In genomic region chr12:57891639-57892228, GRCh38 we compare ENCODE assay signal across 14 cellular contexts. TPM values are rescaled to one million over a fixed set of nuclear protein-coding genes. Genes with fewer than 3 reads are reported as not detected.
DNase-seq lines count a peak whose midpoint lies in the region; ATAC-seq and TF ChIP-seq lines count a peak whose summit lies in the region.
"Had no signal": no experiment of that assay in that cellular context is flagged by ENCODE, and none has a peak within 500 bp of the region (broad histone marks: within the 10 kb centered on the region; RNA-seq: fewer than 3 reads in every experiment).

No MANE protein-coding gene starts in this region.

- no peak for TF ChIP-seq CTCF in DOHH2 (IDR thresholded peaks at IDR 0.05; ENCODE audit: low read depth, low read length, poor library complexity, severe bottlenecking)
- no peak for TF ChIP-seq CTCF in breast epithelium (IDR thresholded peaks at IDR 0.05)
- TF ChIP-seq CTCF in left lung (IDR thresholded peaks at IDR 0.05) = no peak
- TF ChIP-seq CTCF in omental fat pad (IDR thresholded peaks at IDR 0.05) = no peak
- no peak for TF ChIP-seq CTCF in GM23338 (conservative IDR thresholded peaks at IDR 0.05; ENCODE audit: low read depth in 2 of 2)

- peaks cover 39% of the 10 kb centered on the region for H3K4me1 Mint-ChIP-seq in stimulated activated memory B cell treated with anti-CD40 and anti-IgM and Interleukin-4, amounts not matched to agents 10 μg/mL and 1 μg/mL and 100 μg/mL, for 72 hours
- peaks cover 50% of the 10 kb centered on the region for H3K4me1 Mint-ChIP-seq in GM23338

- DNase-seq in breast epithelium (ENCODE audit: low spot score in 2 of 2) = no peak
- DNase-seq in left lung = no peak
- DNase-seq in T1000 (lab: John Stamatoyannopoulos, UW) = no peak
- no peak for DNase-seq in omental fat pad (ENCODE audit: low spot score)
- DNase-seq in GM23338 (ENCODE audit: low spot score) = no peak
- no peak for DNase-seq in NCI-H2081 treated with DMSO at 0.1 percent for 48 hours (lab: John Stamatoyannopoulos, UW)
- DNase-seq: activated effector memory CD4-positive, alpha-beta T cell treated with Interleukin-2 at 50 U/mL for 16 hours; effector CD4-positive, alpha-beta T cell; GDM1; stimulated activated CD4-positive, alpha-beta T cell treated with anti-CD3 and anti-CD28 coated beads, Interleukin-2, amount 100 ng/mL, for 24 hours; stimulated activated CD8-positive, alpha-beta memory T cell treated with anti-CD3 and anti-CD28 coated beads, Interleukin-4, amount 100 ng/mL, for 48 hours had no signal

- H3K79me2 ChIP-seq in DOHH2 (ENCODE audit: control insufficient read depth, low read length) = no peaks in the 10 kb centered on the region
- H3K79me2 ChIP-seq in GM23338 (replicated peaks; ENCODE audit: insufficient read depth) = no peaks in the 10 kb centered on the region

- H3K27ac ChIP-seq in DOHH2 (ENCODE audit: low read depth, low read length) (no peak overlapping the region), breast epithelium (peak overlapping the region; percentile 94 to 98), left lung (peak overlapping the region; percentile 93 to 96), GM23338 (ENCODE audit: low read depth) (no peak overlapping the region)
- H3K27ac ChIP-seq: SJSA1 had no signal

- H3K9me3 ChIP-seq in DOHH2 (ENCODE audit: control insufficient read depth, insufficient read depth, low read length) (no peaks in the 10 kb centered on the region), breast epithelium (no peaks in the 10 kb centered on the region), left lung (no peaks in the 10 kb centered on the region)
- H3K9me3 ChIP-seq: SJSA1 had no signal

- H3K4me1 ChIP-seq in DOHH2 (ENCODE audit: control insufficient read depth, low read length) = peaks cover 55% of the 10 kb centered on the region
- peaks cover 33 to 48% of the 10 kb centered on the region in 2 donors for H3K4me1 ChIP-seq in breast epithelium
- peaks cover 83 to 99% of the 10 kb centered on the region in 2 donors for H3K4me1 ChIP-seq in left lung
- peaks cover 31% of the 10 kb centered on the region for H3K4me1 ChIP-seq in GM23338 (ENCODE audit: insufficient read depth)

- no peaks in the 10 kb centered on the region for H3K9me3 Mint-ChIP-seq in stimulated activated memory B cell treated with anti-CD40 and anti-IgM and Interleukin-4, amounts not matched to agents 10 μg/mL and 1 μg/mL and 100 μg/mL, for 72 hours
- no peaks in the 10 kb centered on the region for H3K9me3 Mint-ChIP-seq in GM23338

- H3K9me2 ChIP-seq in DOHH2 (replicated peaks; ENCODE audit: control insufficient read depth, low read length) (no peaks in the 10 kb centered on the region), GM23338 (ENCODE audit: insufficient read depth) (no peaks in the 10 kb centered on the region)

- H3K4me3 Mint-ChIP-seq in stimulated activated memory B cell treated with anti-CD40 and anti-IgM and Interleukin-4, amounts not matched to agents 10 μg/mL and 1 μg/mL and 100 μg/mL, for 72 hours = no peak overlapping the region
- H3K4me3 Mint-ChIP-seq in GM23338 = no peak overlapping the region; the same call in 2 of the 3 replicates

- H3K27me3 Mint-ChIP-seq in stimulated activated memory B cell treated with anti-CD40 and anti-IgM and Interleukin-4, amounts not matched to agents 10 μg/mL and 1 μg/mL and 100 μg/mL, for 72 hours = no peaks in the 10 kb centered on the region
- H3K27me3 Mint-ChIP-seq in GM23338 (ENCODE audit: insufficient read depth, low read depth, poor library complexity) = peaks cover 18% of the 10 kb centered on the region

- peak overlapping the region; percentile 8 for H3K27ac Mint-ChIP-seq in stimulated activated memory B cell treated with anti-CD40 and anti-IgM and Interleukin-4, amounts not matched to agents 10 μg/mL and 1 μg/mL and 100 μg/mL, for 72 hours
- no peak overlapping the region for H3K27ac Mint-ChIP-seq in GM23338

- H3K27me3 ChIP-seq in DOHH2 (ENCODE audit: control insufficient read depth, low read length) = peaks cover 18% of the 10 kb centered on the region
- no peaks in the 10 kb centered on the region for H3K27me3 ChIP-seq in breast epithelium
- peaks cover 0 to 7% of the 10 kb centered on the region in 2 donors for H3K27me3 ChIP-seq in left lung
- peaks cover 10% of the 10 kb centered on the region; the same call in 1 of the 2 replicates for H3K27me3 ChIP-seq in GM23338 (ENCODE audit: insufficient read depth)
- H3K27me3 ChIP-seq: SJSA1 had no signal

- TF ChIP-seq POLR2A in breast epithelium (IDR thresholded peaks at IDR 0.05) = no peak

- no peaks in the 10 kb centered on the region for H3K36me3 ChIP-seq in DOHH2 (ENCODE audit: control insufficient read depth, low read length)
- H3K36me3 ChIP-seq in breast epithelium = no peaks in the 10 kb centered on the region
- H3K36me3 ChIP-seq in left lung = no peaks in the 10 kb centered on the region
- no peaks in the 10 kb centered on the region for H3K36me3 ChIP-seq in GM23338 (ENCODE audit: insufficient read depth)
- H3K36me3 ChIP-seq: SJSA1 had no signal

- intact Hi-C loops in breast epithelium (cut with DNase I; ENCODE audit: low total_unique reads) (no loop called here), left lung (cut with DNase I) (loop anchor here in 1 of 2 donors (10.0 kb wide), 1 partner anchor 67 kb away; no protein-coding TSS in a partner anchor)

- H3K4me2 ChIP-seq in DOHH2 (ENCODE audit: low read length) (peak overlapping the region; percentile 44), GM23338 (no peak overlapping the region)

- no peak for ATAC-seq in left lung
- ATAC-seq in stimulated activated memory B cell treated with anti-CD40 and anti-IgM and Interleukin-4, amounts not matched to agents 10 μg/mL and 1 μg/mL and 100 μg/mL, for 72 hours = no peak
- ATAC-seq in omental fat pad (ENCODE audit: low FRiP score) = no peak
- no peak for ATAC-seq in GM23338

- no peak overlapping the region for H2AFZ ChIP-seq in GM23338

- H4K20me1 ChIP-seq in DOHH2 (ENCODE audit: control insufficient read depth, insufficient read depth, low read depth, low read length) (no peaks in the 10 kb centered on the region), GM23338 (replicated peaks; ENCODE audit: insufficient read depth) (no peaks in the 10 kb centered on the region)

- no peak overlapping the region for H3K4me3 ChIP-seq in DOHH2 (ENCODE audit: low read length)
- H3K4me3 ChIP-seq in breast epithelium = no peak overlapping the region
- H3K4me3 ChIP-seq in left lung = no peak overlapping the region
- no peak overlapping the region for H3K4me3 ChIP-seq in GM23338
- H3K4me3 ChIP-seq: SJSA1 had no signal

- H3F3A ChIP-seq in DOHH2 (ENCODE audit: control insufficient read depth, insufficient read depth) = peaks cover 6% of the 10 kb centered on the region; the same call in 1 of the 2 replicates
- no peaks in the 10 kb centered on the region for H3F3A ChIP-seq in GM23338 (replicated peaks; ENCODE audit: low read depth)

- no peaks in the 10 kb centered on the region for H3K36me3 Mint-ChIP-seq in stimulated activated memory B cell treated with anti-CD40 and anti-IgM and Interleukin-4, amounts not matched to agents 10 μg/mL and 1 μg/mL and 100 μg/mL, for 72 hours
- H3K36me3 Mint-ChIP-seq in GM23338 (ENCODE audit: low read depth) = no peaks in the 10 kb centered on the region; the same call in 2 of the 3 replicates

TF ChIP-seq in GM23338, 12 proteins besides CTCF, POLR2A, EP300 and RAD21 (continues in another document):
- no peak for TF ChIP-seq NANOG (IDR thresholded peaks at IDR 0.05; ENCODE audit: borderline replicate concordance)
- no peak for TF ChIP-seq POLR2AphosphoS5 (IDR thresholded peaks at IDR 0.05; ENCODE audit: low read depth)
- no peak for TF ChIP-seq EZH2 (IDR thresholded peaks at IDR 0.05; ENCODE audit: low read depth, unreplicated experiment)
- no peak for TF ChIP-seq REST (IDR thresholded peaks at IDR 0.05; ENCODE audit: unreplicated experiment)
- no peak for TF ChIP-seq STAT1 (IDR thresholded peaks at IDR 0.05; ENCODE audit: unreplicated experiment)
- no peak for TF ChIP-seq EZH2phosphoT487 (IDR thresholded peaks at IDR 0.05; ENCODE audit: unreplicated experiment)

RNA-seq across cellular contexts. Expression of gene CTDSP2, which starts 45.2 kb away (rescaled TPM):
- 100 to 1,000 TPM; 144 to 175 (median 167) TPM for total RNA-seq in breast epithelium
- total RNA-seq in left lung = 100 to 1,000 TPM; 179 to 210 TPM
- 100 to 1,000 TPM; 106 to 179 (median 150) TPM for total RNA-seq in omental fat pad
- 66.3 and 81.9 TPM in 2 replicates for total RNA-seq in GM23338 (2014; rRNA removed; shearing (Covaris generic))
- polyA plus RNA-seq in GM23338 (2016; fragmentation: Nextera tagmentation; extraction: Ambion mirVana) = 20.8 and 22.8 TPM in 2 replicates

RNA-seq across cellular contexts. Expression of gene ATP23, which starts 49.6 kb away (rescaled TPM):
- total RNA-seq in breast epithelium (10 to 100 TPM in 2 of 3 donors, 1 to 10 TPM in 1; 6.4 to 33.1 (median 13.4) TPM), left lung (1 to 10 TPM; 6.1 to 6.4 TPM), omental fat pad (10 to 100 TPM in 2 of 4 donors, 1 to 10 TPM in 2; 3.6 to 18.3 (median 7.9) TPM)
- total RNA-seq in GM23338 (2014; rRNA removed; shearing (Covaris generic)) = 14.7 and 22.4 TPM in 2 replicates
- polyA plus RNA-seq in GM23338 (2016; fragmentation: Nextera tagmentation; extraction: Ambion mirVana) = 21.0 and 22.1 TPM in 2 replicates

Comparison
In these comparisons a context has a peak if more than half of its experiments do, and no peak if none do; other contexts are left out.
1. H3K27ac ChIP-seq: peak in breast epithelium (2 of 2) and left lung (2 of 2); none in DOHH2 (single experiment) and GM23338 (single experiment).